36 cellular contexts compared by ENCODE assay signal in the genomic region with DNA sequence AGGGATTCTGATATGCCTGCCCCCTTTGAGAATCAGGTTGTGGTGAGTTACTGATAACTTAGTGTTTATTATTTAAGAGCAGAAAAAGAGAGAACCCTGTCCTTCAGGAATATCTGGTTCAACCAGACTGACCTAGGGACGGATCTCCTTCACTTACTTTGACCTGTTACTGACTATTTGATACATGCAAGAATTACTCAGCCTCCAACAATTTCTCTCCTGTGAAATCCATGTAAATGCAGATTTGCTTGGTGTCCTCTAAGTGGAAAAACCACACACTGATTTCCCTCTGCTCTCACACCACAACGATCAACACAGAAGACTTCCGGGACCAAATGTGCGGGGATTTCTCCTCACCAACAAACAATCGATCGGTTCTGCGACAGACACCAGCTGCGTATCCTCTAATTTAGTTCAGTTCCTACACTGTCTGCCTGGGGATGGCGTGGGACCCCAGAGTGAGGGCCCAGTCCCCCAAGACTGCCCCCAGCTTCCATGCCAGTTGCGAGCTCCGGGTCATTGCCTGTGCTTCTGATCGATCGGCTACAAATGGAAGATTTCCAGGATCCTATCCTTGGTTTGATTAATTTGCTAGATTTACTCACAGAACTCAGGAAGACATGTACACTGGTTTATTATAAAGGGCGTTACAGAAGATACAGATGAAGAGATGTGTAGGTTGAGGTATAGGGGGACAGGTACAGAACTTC. TPM values are rescaled to one million over a fixed set of nuclear protein-coding genes. Genes with fewer than 3 reads are reported as not detected.
DNase-seq lines count a peak whose midpoint lies in the region; FAIRE-seq and TF ChIP-seq lines count a peak whose summit lies in the region.
"Had no signal": no experiment of that assay in that cellular context is flagged by ENCODE, and none has a peak within 500 bp of the region (broad histone marks: within the 10 kb centered on the region; RNA-seq: fewer than 3 reads in every experiment).

No MANE protein-coding gene starts in this region.

- no peaks in the 10 kb centered on the region for H3K9me2 ChIP-seq in hepatocyte (replicated peaks; ENCODE audit: insufficient read depth)

- H3K4me3 ChIP-seq in mammary epithelial cell (replicated peaks in 1 of 3; ENCODE audit: insufficient read depth in 1 of 3, low read depth in 2 of 3, low read length in 3 of 3) (no peak overlapping the region), breast epithelium (no peak overlapping the region), astrocyte (ENCODE audit: insufficient read depth, low read depth, low read length) (no peak overlapping the region), keratinocyte (ENCODE audit: control insufficient read depth in 2 of 3, extremely low read depth in 1 of 3, insufficient read depth in 2 of 3, low read depth in 1 of 3, low read length in 3 of 3) (no peak overlapping the region), hepatocyte (no peak overlapping the region), testis (no peak overlapping the region)
- H3K4me3 ChIP-seq: coronary artery, GM12878, MG63, SJSA1, upper lobe of right lung had no signal

- no TSS peak for BruUV-seq in mammary epithelial cell (replicated peaks; lab: Mats Ljungman, UMichigan)

- dilution Hi-C loops in mammary epithelial cell (cut with HindIII; ENCODE audit: low sequenced_read_pairs) (no loop called here), keratinocyte (cut with MboI; ENCODE audit: extremely low pct_ligation_motif_present, low sequenced_read_pairs) (no loop called here)

- H3K9ac ChIP-seq in mammary epithelial cell (ENCODE audit: insufficient read depth, low read length): no peak overlapping the region
- no peak overlapping the region for H3K9ac ChIP-seq in astrocyte (ENCODE audit: low read length)
- no peak overlapping the region for H3K9ac ChIP-seq in keratinocyte (ENCODE audit: control insufficient read depth, extremely low read depth, insufficient read depth, low read length)

- DNase-seq in mammary epithelial cell (peak; percentile 19), breast epithelium (ENCODE audit: low spot score in 2 of 2) (no peak), astrocyte (ENCODE audit: low read depth) (peak; percentile 49), keratinocyte (ENCODE audit: low read depth, low spot score) (no peak), hepatocyte (ENCODE audit: low spot score) (no peak), testis (no peak), nephron progenitor cell (no peak), osteocyte (ENCODE audit: extremely low spot score, unreplicated experiment) (no peak)
- DNase-seq: activated CD4-positive, alpha-beta T cell treated with anti-CD3 and anti-CD28 coated beads for 48 hours; AML-193; CD4-positive, alpha-beta T cell; effector CD8-positive, alpha-beta T cell; HFFc6; KBM-7; kidney; MG63; midbrain; naive B cell; NCI-H2029 treated with DMSO at 0.1 percent for 48 hours; NCI-H226; NCI-H748 treated with DMSO at 0.1 percent for 48 hours; stimulated activated CD4-positive, alpha-beta T cell treated with anti-CD3 and anti-CD28 coated beads, Interleukin-15, amount 100 ng/mL, for 24 hours; substantia nigra; T1000; upper lobe of right lung; WERI-Rb-1 had no signal

- intact Hi-C loops in mammary epithelial cell (cut with micrococcal nuclease) (no loop called here), breast epithelium (cut with DNase I; ENCODE audit: low total_unique reads) (no loop called here), testis (cut with DNase I; ENCODE audit: low total_unique reads) (loop anchor here (10.0 kb wide), 1 partner anchor 65 kb away; no protein-coding TSS in a partner anchor)

- CTCF ChIA-PET in mammary epithelial cell (lab: Charles Lee; ENCODE audit: low non-redundant PET): no interaction called here

- H3K9me3 ChIP-seq in mammary epithelial cell (replicated peaks; ENCODE audit: insufficient read depth, low read length) (no peaks in the 10 kb centered on the region), breast epithelium (no peaks in the 10 kb centered on the region), astrocyte (ENCODE audit: insufficient read depth, low read depth, low read length) (no peaks in the 10 kb centered on the region), keratinocyte (ENCODE audit: control insufficient read depth, low read depth, low read length) (no peaks in the 10 kb centered on the region), hepatocyte (ENCODE audit: low read depth) (no peaks in the 10 kb centered on the region), testis (no peaks in the 10 kb centered on the region)
- H3K9me3 ChIP-seq: MG63, neutrophil, SJSA1, upper lobe of right lung had no signal

- H3K27ac Mint-ChIP-seq in astrocyte (ENCODE audit: unreplicated experiment) (peak overlapping the region; percentile 9), nephron progenitor cell (no peak overlapping the region), osteocyte (ENCODE audit: unreplicated experiment) (no peak overlapping the region)
- H3K27ac Mint-ChIP-seq: activated naive CD4-positive, alpha-beta T cell treated with anti-CD3 and anti-CD28 coated beads, Interleukin-2, amount 50 U/mL, for 24 hours; activated T-helper 2 cell treated with anti-CD3 and anti-CD28 coated beads, Interferon-gamma antibody, Interleukin-2, Interleukin-4, amounts not matched to agents 10 μg/mL and 5 μg/mL and 100 μg/mL, durations not matched to agents 14 hours and 24 hours and 36 hours; CD4-positive, alpha-beta T cell; HFFc6; stimulated activated effector memory CD8-positive, alpha-beta T cell treated with anti-CD3 and anti-CD28 coated beads, Interleukin-12 subunit alpha, Interleukin-12 subunit beta, amount 100 ng/mL, for 72 hours had no signal

- H3K9me3 Mint-ChIP-seq in astrocyte (ENCODE audit: unreplicated experiment) (peaks cover 9% of the 10 kb centered on the region), nephron progenitor cell (peaks cover 3% of the 10 kb centered on the region), osteocyte (ENCODE audit: unreplicated experiment) (no peaks in the 10 kb centered on the region)
- H3K9me3 Mint-ChIP-seq: activated naive CD4-positive, alpha-beta T cell treated with anti-CD3 and anti-CD28 coated beads, Interleukin-2, amount 50 U/mL, for 24 hours; activated T-helper 2 cell treated with anti-CD3 and anti-CD28 coated beads, Interferon-gamma antibody, Interleukin-2, Interleukin-4, amounts not matched to agents 10 μg/mL and 5 μg/mL and 100 μg/mL, durations not matched to agents 14 hours and 24 hours and 36 hours; CD4-positive, alpha-beta T cell; naive B cell; stimulated activated effector memory CD8-positive, alpha-beta T cell treated with anti-CD3 and anti-CD28 coated beads, Interleukin-12 subunit alpha, Interleukin-12 subunit beta, amount 100 ng/mL, for 72 hours had no signal

- peaks cover 27% of the 10 kb centered on the region for H3K4me1 ChIP-seq in mammary epithelial cell (ENCODE audit: insufficient read depth, low read length)
- no peaks in the 10 kb centered on the region for H3K4me1 ChIP-seq in breast epithelium
- peaks cover 4% of the 10 kb centered on the region for H3K4me1 ChIP-seq in astrocyte (ENCODE audit: insufficient read depth, low read length)
- no peaks in the 10 kb centered on the region for H3K4me1 ChIP-seq in keratinocyte (ENCODE audit: control insufficient read depth, extremely low read depth, insufficient read depth, low read length)
- peaks cover 16% of the 10 kb centered on the region for H3K4me1 ChIP-seq in hepatocyte (ENCODE audit: insufficient read depth)
- no peaks in the 10 kb centered on the region for H3K4me1 ChIP-seq in testis
- H3K4me1 ChIP-seq: SJSA1, upper lobe of right lung had no signal

- H3K27me3 Mint-ChIP-seq in astrocyte (ENCODE audit: low read depth, unreplicated experiment): peaks cover 4% of the 10 kb centered on the region
- no peaks in the 10 kb centered on the region for H3K27me3 Mint-ChIP-seq in nephron progenitor cell (ENCODE audit: low read depth, poor library complexity)
- H3K27me3 Mint-ChIP-seq in osteocyte (ENCODE audit: unreplicated experiment): no peaks in the 10 kb centered on the region

- FAIRE-seq in astrocyte (lab: Jason Lieb, UNC) (no peak), keratinocyte (lab: Jason Lieb, UNC) (peak; percentile 74)
- FAIRE-seq: A204.1, GM12878, H1, HTR-8/SVneo, kidney had no signal

- no peaks in the 10 kb centered on the region for H3K36me3 ChIP-seq in mammary epithelial cell (ENCODE audit: insufficient read depth, low read length)
- no peaks in the 10 kb centered on the region for H3K36me3 ChIP-seq in breast epithelium
- H3K36me3 ChIP-seq in astrocyte (ENCODE audit: insufficient read depth, low read length): no peaks in the 10 kb centered on the region
- H3K36me3 ChIP-seq in keratinocyte (ENCODE audit: control insufficient read depth in 2 of 2, extremely low read depth in 1 of 2, insufficient read depth in 2 of 2, low read length in 2 of 2): peaks cover 0 to 3% of the 10 kb centered on the region in 2 experiments
- no peaks in the 10 kb centered on the region for H3K36me3 ChIP-seq in hepatocyte (replicated peaks; ENCODE audit: insufficient read depth, low read depth)
- no peaks in the 10 kb centered on the region for H3K36me3 ChIP-seq in testis (ENCODE audit: low read depth, missing control alignments)
- H3K36me3 ChIP-seq: neutrophil, SJSA1, upper lobe of right lung, WERI-Rb-1 had no signal

- WGBS in mammary epithelial cell (ENCODE audit: low coverage, missing lambda C conversion rate): 93% methylated on average over 11 of the region's 14 CpGs
- 91% methylated on average over 14 of the region's 14 CpGs for WGBS in hepatocyte (ENCODE audit: low lambda C conversion rate, missing lambda C conversion rate)
- WGBS in testis, 2 donors: 94 to 95% methylated on average over 14 of the region's 14 CpGs

- H3K4me1 Mint-ChIP-seq in astrocyte (ENCODE audit: low read depth, unreplicated experiment) (peaks cover 11% of the 10 kb centered on the region), nephron progenitor cell (peaks cover 36% of the 10 kb centered on the region), osteocyte (ENCODE audit: unreplicated experiment) (peaks cover 51% of the 10 kb centered on the region)
- H3K4me1 Mint-ChIP-seq: activated naive CD4-positive, alpha-beta T cell treated with anti-CD3 and anti-CD28 coated beads, Interleukin-2, amount 50 U/mL, for 24 hours had no signal

- TF ChIP-seq POLR2A in breast epithelium (IDR thresholded peaks at IDR 0.05) (no peak), testis (IDR thresholded peaks at IDR 0.05) (no peak)

- no peak for TF ChIP-seq CTCF in mammary epithelial cell (conservative IDR thresholded peaks at IDR 0.05 in 1 of 2, IDR thresholded peaks at IDR 0.05 in 1 of 2; ENCODE audit: extremely low read depth in 1 of 2, insufficient read depth in 1 of 2, low read depth in 1 of 2, low read length in 2 of 2)
- TF ChIP-seq CTCF in breast epithelium (IDR thresholded peaks at IDR 0.05): no peak
- TF ChIP-seq CTCF in astrocyte (IDR thresholded peaks at IDR 0.05; ENCODE audit: insufficient read depth, low read depth, low read length): no peak
- TF ChIP-seq CTCF in keratinocyte (optimal IDR thresholded peaks at IDR 0.05 in 1 of 3, IDR thresholded peaks at IDR 0.05 in 1 of 3, conservative IDR thresholded peaks at IDR 0.05 in 1 of 3; ENCODE audit: extremely low read depth in 1 of 3, insufficient read depth in 2 of 3, low read length in 3 of 3): no peak
- no peak for TF ChIP-seq CTCF in hepatocyte (IDR thresholded peaks at IDR 0.05; ENCODE audit: poor library complexity)
- TF ChIP-seq CTCF in testis (IDR thresholded peaks at IDR 0.05): no peak
- TF ChIP-seq CTCF in nephron progenitor cell (IDR thresholded peaks at IDR 0.05): no peak
- no peak for TF ChIP-seq CTCF in osteocyte (IDR thresholded peaks at IDR 0.05)

- H4K20me1 ChIP-seq in mammary epithelial cell (ENCODE audit: insufficient read depth, low read length) (no peaks in the 10 kb centered on the region), astrocyte (ENCODE audit: insufficient read depth, low read length) (peaks cover 29% of the 10 kb centered on the region), keratinocyte (ENCODE audit: control insufficient read depth, extremely low read depth, insufficient read depth, low read length) (peaks cover 6% of the 10 kb centered on the region), hepatocyte (ENCODE audit: insufficient read depth, poor library complexity, severe bottlenecking) (no peaks in the 10 kb centered on the region)

- H3K4me3 Mint-ChIP-seq in astrocyte (ENCODE audit: unreplicated experiment): no peak overlapping the region
- no peak overlapping the region for H3K4me3 Mint-ChIP-seq in nephron progenitor cell
- H3K4me3 Mint-ChIP-seq in osteocyte (ENCODE audit: unreplicated experiment): no peak overlapping the region
- H3K4me3 Mint-ChIP-seq: activated naive CD4-positive, alpha-beta T cell treated with anti-CD3 and anti-CD28 coated beads, Interleukin-2, amount 50 U/mL, for 24 hours; CD4-positive, alpha-beta T cell; HFFc6; naive B cell; stimulated activated effector memory CD8-positive, alpha-beta T cell treated with anti-CD3 and anti-CD28 coated beads, Interleukin-12 subunit alpha, Interleukin-12 subunit beta, amount 100 ng/mL, for 72 hours had no signal

- H2AFZ ChIP-seq in mammary epithelial cell (ENCODE audit: low read depth, low read length): no peak overlapping the region
- no peak overlapping the region for H2AFZ ChIP-seq in astrocyte (ENCODE audit: low read depth, low read length)
- no peak overlapping the region for H2AFZ ChIP-seq in keratinocyte (ENCODE audit: control insufficient read depth, low read length)
- no peak overlapping the region for H2AFZ ChIP-seq in hepatocyte

- H3K27ac ChIP-seq in mammary epithelial cell (ENCODE audit: insufficient read depth, low read depth, low read length) (no peak overlapping the region), breast epithelium (no peak overlapping the region), astrocyte (ENCODE audit: low read depth, low read length) (no peak overlapping the region), keratinocyte (ENCODE audit: control insufficient read depth, insufficient read depth, low read length) (no peak overlapping the region), hepatocyte (no peak overlapping the region), testis (no peak overlapping the region)
- H3K27ac ChIP-seq: coronary artery, neutrophil, SJSA1, upper lobe of right lung, WERI-Rb-1 had no signal

- peaks cover 87% of the 10 kb centered on the region for H3K79me2 ChIP-seq in mammary epithelial cell (ENCODE audit: insufficient read depth, low read length)
- H3K79me2 ChIP-seq in astrocyte (ENCODE audit: insufficient read depth, low read length): peaks cover 19% of the 10 kb centered on the region
- H3K79me2 ChIP-seq in keratinocyte (ENCODE audit: control insufficient read depth, insufficient read depth, low read length): peaks cover 62% of the 10 kb centered on the region
- H3K79me2 ChIP-seq in hepatocyte: peaks cover 3% of the 10 kb centered on the region

- H3K4me2 ChIP-seq in mammary epithelial cell (ENCODE audit: insufficient read depth, low read depth, low read length) (no peak overlapping the region), astrocyte (ENCODE audit: low read length) (no peak overlapping the region), keratinocyte (ENCODE audit: control insufficient read depth, extremely low read depth, insufficient read depth, low read depth, low read length) (no peak overlapping the region), hepatocyte (no peak overlapping the region)

- H3K9me1 ChIP-seq in keratinocyte (ENCODE audit: control insufficient read depth, extremely low read depth, insufficient read depth, low read length): no peaks in the 10 kb centered on the region

- in situ Hi-C loops in mammary epithelial cell (cut with MboI; ENCODE audit: low sequenced_read_pairs in 2 of 2): no loop called here

- H3K36me3 Mint-ChIP-seq in astrocyte (ENCODE audit: low read depth, unreplicated experiment): no peaks in the 10 kb centered on the region
- H3K36me3 Mint-ChIP-seq in nephron progenitor cell (ENCODE audit: low read depth): peaks cover 4% of the 10 kb centered on the region
- peaks cover 2% of the 10 kb centered on the region for H3K36me3 Mint-ChIP-seq in osteocyte (ENCODE audit: unreplicated experiment)
- H3K36me3 Mint-ChIP-seq: activated naive CD4-positive, alpha-beta T cell treated with anti-CD3 and anti-CD28 coated beads, Interleukin-2, amount 50 U/mL, for 24 hours; stimulated activated effector memory CD8-positive, alpha-beta T cell treated with anti-CD3 and anti-CD28 coated beads, Interleukin-12 subunit alpha, Interleukin-12 subunit beta, amount 100 ng/mL, for 72 hours had no signal

- H3K27me3 ChIP-seq in mammary epithelial cell (ENCODE audit: insufficient read depth, low read length) (no peaks in the 10 kb centered on the region), breast epithelium (no peaks in the 10 kb centered on the region), astrocyte (ENCODE audit: insufficient read depth, low read length) (no peaks in the 10 kb centered on the region), keratinocyte (ENCODE audit: control insufficient read depth, extremely low read depth, insufficient read depth, low read length) (no peaks in the 10 kb centered on the region), hepatocyte (no peaks in the 10 kb centered on the region), testis (no peaks in the 10 kb centered on the region)
- H3K27me3 ChIP-seq: MG63, SJSA1, upper lobe of right lung had no signal

RNA-seq across cellular contexts. Expression of a gene that starts 51.7 kb away (rescaled TPM):
- total RNA-seq in mammary epithelial cell: 100 to 1,000 TPM in 1 of 2 donors, 10 to 100 TPM in 1; 84.4 to 128 TPM
- 150 TPM for polyA plus RNA-seq in mammary epithelial cell
- 102 TPM for polyA minus RNA-seq in mammary epithelial cell
- 10 to 100 TPM; 26.9 to 94.4 (median 67.5) TPM for total RNA-seq in breast epithelium
- total RNA-seq in astrocyte: 16.8 and 19.3 TPM in 2 replicates
- polyA plus RNA-seq in keratinocyte: 89.7 to 162 TPM (median 130 TPM) in 3 replicates
- polyA plus RNA-seq in keratinocyte (2011; ENCODE audit: low read depth): 31.9 TPM
- 122 and 149 TPM in 2 replicates for polyA plus RNA-seq in keratinocyte (2011; cell fraction: cytosol; rRNA removed)
- polyA plus RNA-seq in keratinocyte (2011; cell fraction: nucleus; rRNA removed): 153 and 161 TPM in 2 replicates
- 57.6 and 100.0 TPM in 2 replicates for polyA plus RNA-seq in keratinocyte (2012; ENCODE audit: low replicate concordance)
- polyA minus RNA-seq in keratinocyte: 101 to 131 TPM (median 126 TPM) in 3 replicates
- 99.8 TPM for polyA minus RNA-seq in keratinocyte (2011; cell fraction: cytosol; rRNA and poly(A)+ RNA removed)
- polyA minus RNA-seq in keratinocyte (2011; cell fraction: nucleus; rRNA and poly(A)+ RNA removed): 82.9 and 141 TPM in 2 replicates
- 28.4 and 34.6 TPM in 2 replicates for total RNA-seq in hepatocyte
- polyA plus RNA-seq in hepatocyte: 35.6 and 37.0 TPM in 2 replicates
- total RNA-seq in testis: 10 to 100 TPM; 21.8 to 28.6 TPM
- 17.4 TPM for polyA plus RNA-seq in testis (ENCODE audit: insufficient read depth, low read depth, low replicate concordance)
- total RNA-seq in osteocyte: 49.5 and 55.4 TPM in 2 replicates

Comparison
In these comparisons a context has a peak if more than half of its experiments do, and no peak if none do; other contexts are left out.
1. DNase-seq: peak in mammary epithelial cell (single experiment) and astrocyte (single experiment); none in breast epithelium (0 of 2), keratinocyte (single experiment), hepatocyte (single experiment), testis (single experiment), nephron progenitor cell (single experiment) and osteocyte (single experiment).